In the genomic region with DNA sequence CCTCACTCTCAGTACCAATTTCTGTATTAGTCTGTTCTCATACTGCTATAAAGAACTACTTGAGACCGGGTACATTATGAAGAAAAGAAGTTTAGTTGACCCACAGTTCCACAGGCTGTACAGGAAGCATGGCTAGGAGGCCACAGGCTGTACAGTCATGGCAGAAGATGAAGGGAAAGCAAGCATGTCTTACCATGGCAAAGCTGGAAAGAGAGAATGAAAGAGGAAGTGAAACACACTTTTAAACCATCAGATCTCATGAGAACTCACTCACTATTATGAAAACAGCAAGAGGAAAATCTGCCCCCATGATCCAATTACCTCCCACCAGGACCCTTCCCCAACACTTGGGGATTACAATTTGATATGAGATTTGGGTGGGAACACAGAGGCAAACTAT, we compare ENCODE assay signal across 21 cellular contexts.
"Had no signal": no experiment of that assay in that cellular context is flagged by ENCODE, and none has a peak within 500 bp of the region (broad histone marks: within the 10 kb centered on the region; RNA-seq: fewer than 3 reads in every experiment).

No MANE protein-coding gene starts in this region.

- H3K27me3 ChIP-seq: dorsolateral prefrontal cortex, foreskin keratinocyte, hepatocyte, right atrium auricular region, thyroid gland had no signal

- H3K36me3 Mint-ChIP-seq: activated naive CD4-positive, alpha-beta T cell treated with anti-CD3 and anti-CD28 coated beads, Interleukin-2, amount 10 ng/mL, durations not matched to agents 7 days and 5 days; brain; memory B cell had no signal

- H2AFZ ChIP-seq: hepatocyte had no signal

- H3K4me2 ChIP-seq: hepatocyte had no signal

- H3K4me1 Mint-ChIP-seq: activated naive CD4-positive, alpha-beta T cell treated with anti-CD3 and anti-CD28 coated beads, Interleukin-2, amount 10 ng/mL, durations not matched to agents 7 days and 5 days; activated naive CD8-positive, alpha-beta T cell treated with anti-CD3 and anti-CD28 coated beads, Interleukin-2, amount 50 U/mL, for 24 hours; brain; memory B cell had no signal

- H3K4me1 ChIP-seq: foreskin keratinocyte, prostate gland, right atrium auricular region, thyroid gland had no signal

- H3K27ac Mint-ChIP-seq: activated naive CD4-positive, alpha-beta T cell treated with anti-CD3 and anti-CD28 coated beads, Interleukin-2, amount 10 ng/mL, durations not matched to agents 7 days and 5 days; activated naive CD8-positive, alpha-beta T cell treated with anti-CD3 and anti-CD28 coated beads, Interleukin-2, amount 50 U/mL, for 24 hours; brain; memory B cell had no signal

- H3K79me2 ChIP-seq: hepatocyte had no signal

- DNase-seq: activated CD4-positive, alpha-beta T cell treated with anti-CD3 and anti-CD28 coated beads, Interleukin-2, amount 50 U/mL, for 1 hour; activated CD8-positive, alpha-beta memory T cell treated with anti-CD3 and anti-CD28 coated beads, Interleukin-2, amount 50 U/mL, for 4 hours; activated effector memory CD4-positive, alpha-beta T cell treated with Interleukin-2 at 50 U/mL for 16 hours; activated naive CD4-positive, alpha-beta T cell treated with anti-CD3 and anti-CD28 coated beads, Interleukin-2, amount 10 ng/mL, durations not matched to agents 7 days and 5 days; activated naive CD8-positive, alpha-beta T cell treated with anti-CD3 and anti-CD28 coated beads, Interleukin-2, amount 50 U/mL, for 24 hours; activated T-cell treated with anti-CD3 and anti-CD28 coated beads, Interleukin-2, amount 50 U/mL, for 4 hours; anterior cingulate cortex; central memory CD4-positive, alpha-beta T cell; dorsolateral prefrontal cortex; foreskin keratinocyte; stimulated activated CD4-positive, alpha-beta T cell treated with anti-CD3 and anti-CD28 coated beads, Interleukin-12 subunit alpha, Interleukin-12 subunit beta, amount 100 ng/mL, for 4 hours; stimulated activated CD4-positive, alpha-beta T cell treated with anti-CD3 and anti-CD28 coated beads, Interleukin-1b, Interleukin-23, amount 100 ng/mL, for 48 hours; stimulated activated CD8-positive, alpha-beta memory T cell treated with anti-CD3 and anti-CD28 coated beads, Interleukin-4, amount 100 ng/mL, for 48 hours; stimulated activated naive CD4-positive, alpha-beta T cell; thyroid gland had no signal

- ATAC-seq: activated CD4-positive, CD25-positive, alpha-beta regulatory T cell treated with anti-CD3 and anti-CD28 coated beads, Interleukin-2, amount 50 U/mL, for 24 hours; activated naive CD8-positive, alpha-beta T cell treated with anti-CD3 and anti-CD28 coated beads, Interleukin-2, amount 50 U/mL, for 24 hours; activated T-cell treated with anti-CD3 and anti-CD28 coated beads, Interleukin-2, amount 50 U/mL, for 4 hours; foreskin keratinocyte had no signal

- H3K4me3 ChIP-seq: dorsolateral prefrontal cortex, hepatocyte, prostate gland, right atrium auricular region, thyroid gland had no signal

- H3K9me3 ChIP-seq: prostate gland, right atrium auricular region, thyroid gland had no signal

- H3K4me3 Mint-ChIP-seq: activated naive CD4-positive, alpha-beta T cell treated with anti-CD3 and anti-CD28 coated beads, Interleukin-2, amount 10 ng/mL, durations not matched to agents 7 days and 5 days; activated naive CD8-positive, alpha-beta T cell treated with anti-CD3 and anti-CD28 coated beads, Interleukin-2, amount 50 U/mL, for 24 hours; activated T-cell treated with anti-CD3 and anti-CD28 coated beads, Interleukin-2, amount 50 U/mL, for 4 hours; brain; memory B cell had no signal

- H3K27ac ChIP-seq: dorsolateral prefrontal cortex, foreskin keratinocyte, hepatocyte, prostate gland, right atrium auricular region, thyroid gland had no signal

- H3K27me3 Mint-ChIP-seq: activated naive CD4-positive, alpha-beta T cell treated with anti-CD3 and anti-CD28 coated beads, Interleukin-2, amount 10 ng/mL, durations not matched to agents 7 days and 5 days; activated naive CD8-positive, alpha-beta T cell treated with anti-CD3 and anti-CD28 coated beads, Interleukin-2, amount 50 U/mL, for 24 hours; memory B cell had no signal

- H3K36me3 ChIP-seq: prostate gland, right atrium auricular region, thyroid gland had no signal
